ENCODE assay signal across 1 cellular context in genomic region chr10:79184649-79185048, GRCh38.
TF ChIP-seq lines count a peak whose summit lies in the region.

No MANE protein-coding gene starts in this region.

TF ChIP-seq in HCT116, 20 proteins besides CTCF, POLR2A, EP300 and RAD21:
- TF ChIP-seq EZH2phosphoT487 (IDR thresholded peaks at IDR 0.05; ENCODE audit: borderline replicate concordance) (no peak), FOSL1 (IDR thresholded peaks at IDR 0.05; ENCODE audit: low read depth) (no peak), TCF7L2 (IDR thresholded peaks at IDR 0.05; ENCODE audit: borderline replicate concordance, extremely low read depth, insufficient read depth, insufficient read length) (no peak), JUND (IDR thresholded peaks at IDR 0.05) (no peak), SP1 (IDR thresholded peaks at IDR 0.05; ENCODE audit: low read depth) (no peak), POLR2AphosphoS5 (IDR thresholded peaks at IDR 0.05; ENCODE audit: low read depth, low read length) (no peak), CBX3 (IDR thresholded peaks at IDR 0.05; ENCODE audit: low read depth) (no peak), ELF1 (IDR thresholded peaks at IDR 0.05; ENCODE audit: borderline replicate concordance, low read depth) (no peak)
